In genomic region chr1:32361308-32361673, GRCh38 we compare ENCODE assay signal across 14 cellular contexts. TPM values are rescaled to one million over a fixed set of nuclear protein-coding genes. Genes with fewer than 3 reads are reported as not detected.
A peak's percentile ranks its signal among the peaks of the same experiment; 100 is the strongest.
DNase-seq lines count a peak whose midpoint lies in the region; ATAC-seq and TF ChIP-seq lines count a peak whose summit lies in the region.
"Had no signal": no experiment of that assay in that cellular context is flagged by ENCODE, and none has a peak within 500 bp of the region (broad histone marks: within the 10 kb centered on the region; RNA-seq: fewer than 3 reads in every experiment).

No MANE protein-coding gene starts in this region.

- H3K4me1 Mint-ChIP-seq in nephron progenitor cell: peaks cover 24% of the 10 kb centered on the region

- DNase-seq in DMS53 (lab: John Stamatoyannopoulos, UW) (peak; percentile 48), DMS53 treated with DMSO at 0.1 percent for 48 hours (lab: John Stamatoyannopoulos, UW; ENCODE audit: unreplicated experiment) (no peak), dorsolateral prefrontal cortex (peak in 2 of 10 donors; percentile 54 to 62), nephron progenitor cell (no peak), tibial nerve (ENCODE audit: low spot score in 2 of 2) (no peak), NCI-H128 (lab: John Stamatoyannopoulos, UW; ENCODE audit: unreplicated experiment) (no peak), EL (no peak)
- DNase-seq: activated CD4-positive, alpha-beta T cell treated with anti-CD3 and anti-CD28 coated beads, Interleukin-2, amount 50 U/mL, for 1 hour; activated effector memory CD4-positive, alpha-beta T cell treated with Interleukin-2 at 50 U/mL for 16 hours; NCI-H2029 treated with DMSO at 0.1 percent for 48 hours had no signal

- peaks cover 50% of the 10 kb centered on the region for H3K36me3 Mint-ChIP-seq in nephron progenitor cell (ENCODE audit: low read depth)

- H3K9me3 ChIP-seq in tibial nerve: no peaks in the 10 kb centered on the region

- peaks cover 32% of the 10 kb centered on the region for H3K27me3 Mint-ChIP-seq in nephron progenitor cell (ENCODE audit: low read depth, poor library complexity)

- intact Hi-C loops in dorsolateral prefrontal cortex (cut with DNase I): loop anchor here (5.0 to 10.0 kb wide), 2 partner anchors 119 to 146 kb away; no protein-coding TSS in a partner anchor

- TF ChIP-seq EP300 in tibial nerve (IDR thresholded peaks at IDR 0.05): peak in 1 of 2 donors; percentile 76

- peaks cover 0 to 20% (median 14%) of the 10 kb centered on the region in 4 donors for H3K4me1 ChIP-seq in tibial nerve

- no peak overlapping the region for H3K27ac Mint-ChIP-seq in nephron progenitor cell

- H3K27me3 ChIP-seq in dorsolateral prefrontal cortex: no peaks in the 10 kb centered on the region
- H3K27me3 ChIP-seq in tibial nerve: no peaks in the 10 kb centered on the region

- peak overlapping the region in 57 of 59 donors; percentile 50 to 91 (median 79) for H3K27ac ChIP-seq in dorsolateral prefrontal cortex
- H3K27ac ChIP-seq in tibial nerve: peak overlapping the region; percentile 27 to 82 (median 74)

- 57 to 63% methylated on average over 6 to 20 of the region's 35 CpGs for WGBS in tibial nerve, 2 donors

- H3K4me3 ChIP-seq in dorsolateral prefrontal cortex (peak overlapping the region in 57 of 59 donors; percentile 28 to 69 (median 52)), tibial nerve (peak overlapping the region in 3 of 4 donors; percentile 40 to 50 (median 44))

- no peaks in the 10 kb centered on the region for H3K9me3 Mint-ChIP-seq in nephron progenitor cell
- H3K9me3 Mint-ChIP-seq: IgD-negative memory B cell, neural crest cell, T-cell had no signal

- TF ChIP-seq CTCF in dorsolateral prefrontal cortex (IDR thresholded peaks at IDR 0.05 in 54 of 56, conservative IDR thresholded peaks at IDR 0.05 in 2 of 56; ENCODE audit: low read depth in 1 of 56, partially characterized antibody in 56 of 56) (no peak), nephron progenitor cell (IDR thresholded peaks at IDR 0.05) (no peak), tibial nerve (IDR thresholded peaks at IDR 0.05) (no peak)

- H3K36me3 ChIP-seq in tibial nerve: peaks cover 0 to 34% (median 4%) of the 10 kb centered on the region in 3 donors

- peak overlapping the region; percentile 76 for H3K4me3 Mint-ChIP-seq in nephron progenitor cell

- no peak for ATAC-seq in GM19324 (IDR thresholded peaks at IDR 0.05; ENCODE audit: low FRiP score, unreplicated experiment)

- TF ChIP-seq POLR2A in tibial nerve (IDR thresholded peaks at IDR 0.05): no peak

RNA-seq across cellular contexts. Expression of gene FAM229A, which starts 1.0 kb away (rescaled TPM):
- total RNA-seq in dorsolateral prefrontal cortex (10 to 100 TPM in 59 of 120 experiments, 1 to 10 TPM in 61; 4.0 to 24.0 (median 9.9) TPM), tibial nerve (10 to 100 TPM in 3 of 4 donors, 1 to 10 TPM in 1; 9.4 to 23.5 (median 16.3) TPM)

RNA-seq across cellular contexts. Expression of gene TSSK3, which starts 1.0 kb away (rescaled TPM):
- total RNA-seq in dorsolateral prefrontal cortex (10 to 100 TPM in 8 of 120 experiments, 1 to 10 TPM in 111, not detected in 1; 1.2 to 16.0 (median 5.1) TPM), tibial nerve (1 to 10 TPM in 3 of 4 donors, under 1 TPM in 1; 0.44 to 1.5 (median 1.2) TPM)

RNA-seq across cellular contexts. Expression of gene MARCKSL1, which starts 25.3 kb away (rescaled TPM):
- total RNA-seq in dorsolateral prefrontal cortex (100 to 1,000 TPM in 117 of 120 experiments, 10 to 100 TPM in 3; 90.1 to 633 (median 196) TPM), tibial nerve (10 to 100 TPM; 42.4 to 61.2 (median 45.0) TPM)

RNA-seq across cellular contexts. Expression of gene BSDC1, which starts 33.0 kb away (rescaled TPM):
- 100 to 1,000 TPM in 79 of 120 experiments, 10 to 100 TPM in 41; 87.5 to 123 (median 103) TPM for total RNA-seq in dorsolateral prefrontal cortex
- 10 to 100 TPM; 60.6 to 88.7 (median 83.8) TPM for total RNA-seq in tibial nerve
